12 cellular contexts compared by ENCODE assay signal in genomic region chr2:169162613-169163012, GRCh38.
"Had no signal": no experiment of that assay in that cellular context is flagged by ENCODE, and none has a peak within 500 bp of the region (broad histone marks: within the 10 kb centered on the region; RNA-seq: fewer than 3 reads in every experiment).

No MANE protein-coding gene starts in this region.

- H3K4me2 ChIP-seq: hepatocyte, smooth muscle cell had no signal

- H3K4me1 ChIP-seq: gastrocnemius medialis had no signal

- H3K27me3 ChIP-seq: gastrocnemius medialis, hepatocyte, neutrophil had no signal

- H3K27ac Mint-ChIP-seq: naive thymus-derived CD8-positive, alpha-beta T cell had no signal

- H3K9me3 Mint-ChIP-seq: naive thymus-derived CD8-positive, alpha-beta T cell had no signal

- H3K36me3 Mint-ChIP-seq: naive thymus-derived CD8-positive, alpha-beta T cell had no signal

- DNase-seq: gastrocnemius medialis; kidney; left colon; mammary epithelial cell; naive thymus-derived CD8-positive, alpha-beta T cell; posterior cingulate gyrus; stimulated activated CD4-positive, alpha-beta T cell treated with anti-CD3 and anti-CD28 coated beads, Interleukin-2, amount 100 ng/mL, for 48 hours; stimulated activated naive CD4-positive, alpha-beta T cell treated with Interleukin-2 at 50 U/mL for 16 hours; trophoblast cell had no signal

- ATAC-seq: gastrocnemius medialis; left colon; naive thymus-derived CD8-positive, alpha-beta T cell had no signal

- H3K27ac ChIP-seq: gastrocnemius medialis, hepatocyte, neutrophil had no signal

- H3K36me3 ChIP-seq: gastrocnemius medialis, neutrophil had no signal

- H3K4me3 Mint-ChIP-seq: naive thymus-derived CD8-positive, alpha-beta T cell had no signal

- H2AFZ ChIP-seq: hepatocyte had no signal

- H3K9me3 ChIP-seq: gastrocnemius medialis, neutrophil had no signal

- H3K4me3 ChIP-seq: gastrocnemius medialis, hepatocyte, smooth muscle cell had no signal

- H3K4me1 Mint-ChIP-seq: naive thymus-derived CD8-positive, alpha-beta T cell had no signal

- H3K79me2 ChIP-seq: hepatocyte had no signal
